8 cellular contexts compared by ENCODE assay signal in genomic region chr5:74765929-74766328, GRCh38. TPM values are rescaled to one million over a fixed set of nuclear protein-coding genes. Genes with fewer than 3 reads are reported as not detected.
A peak's percentile ranks its signal among the peaks of the same experiment; 100 is the strongest.
DNase-seq lines count a peak whose midpoint lies in the region; ATAC-seq and TF ChIP-seq lines count a peak whose summit lies in the region.

No MANE protein-coding gene starts in this region.

- H3K4me3 ChIP-seq in SU-DHL-6 (ENCODE audit: insufficient read depth, low read length, poor library complexity, severe bottlenecking) (peak overlapping the region; percentile 96), foreskin fibroblast (ENCODE audit: low read depth in 1 of 2, low read length in 2 of 2) (peak overlapping the region; percentile 89 to 95), gastrocnemius medialis (peak overlapping the region; percentile 76 to 99 (median 97))

- H3K27me3 ChIP-seq in SU-DHL-6 (ENCODE audit: low read length) (no peaks in the 10 kb centered on the region), gastrocnemius medialis (no peaks in the 10 kb centered on the region)

- peak; percentile 0 for ATAC-seq in GM18498 (IDR thresholded peaks at IDR 0.05; ENCODE audit: unreplicated experiment)
- ATAC-seq in gastrocnemius medialis: no peak
- ATAC-seq in GM19397 (IDR thresholded peaks at IDR 0.05; ENCODE audit: unreplicated experiment): no peak

- peak overlapping the region; percentile 42 for H3K4me2 ChIP-seq in SU-DHL-6 (ENCODE audit: low read depth, low read length, poor library complexity, severe bottlenecking)

- TF ChIP-seq POLR2A in gastrocnemius medialis (IDR thresholded peaks at IDR 0.05): no peak

- H3K9ac ChIP-seq in SU-DHL-6 (ENCODE audit: low read length): peak overlapping the region; percentile 80

- no peak overlapping the region for H3K27ac ChIP-seq in SU-DHL-6 (ENCODE audit: low read depth, low read length)
- peak overlapping the region; percentile 82 to 90 (median 87) for H3K27ac ChIP-seq in gastrocnemius medialis

- no peak for DNase-seq in foreskin fibroblast
- no peak for DNase-seq in gastrocnemius medialis
- no peak for DNase-seq in GM20000 (ENCODE audit: low spot score)
- no peak for DNase-seq in NOMO-1 treated with DMSO at 0.1 percent for 48 hours (lab: John Stamatoyannopoulos, UW; ENCODE audit: unreplicated experiment)
- DNase-seq in KBM-7: no peak

- H2AFZ ChIP-seq in SU-DHL-6 (ENCODE audit: low read depth, low read length, severe bottlenecking): no peak overlapping the region

- H3K4me1 ChIP-seq in gastrocnemius medialis: peaks cover 25 to 29% of the 10 kb centered on the region in 2 donors

- TF ChIP-seq CTCF in SU-DHL-6 (IDR thresholded peaks at IDR 0.05; ENCODE audit: insufficient read depth, low read length, poor library complexity, severe bottlenecking) (no peak), foreskin fibroblast (IDR thresholded peaks at IDR 0.05; ENCODE audit: low read depth, low read length) (no peak), gastrocnemius medialis (IDR thresholded peaks at IDR 0.05 in 4 of 5, conservative IDR thresholded peaks at IDR 0.05 in 1 of 5) (no peak), GM20000 (IDR thresholded peaks at IDR 0.05; ENCODE audit: extremely low read depth, missing control alignments) (no peak)

- no peaks in the 10 kb centered on the region for H3K9me3 ChIP-seq in SU-DHL-6 (ENCODE audit: insufficient read depth, low read length)
- no peaks in the 10 kb centered on the region for H3K9me3 ChIP-seq in gastrocnemius medialis

- in situ Hi-C loops in gastrocnemius medialis (cut with MboI; ENCODE audit: low sequenced_read_pairs in 4 of 4) (loop anchor here in 1 of 4 donors (25.0 kb wide), 1 partner anchor 1204 kb away; the partner anchor contains the start of genes ANKRA2 and UTP15), KBM-7 (cut with MboI; ENCODE audit: low pct_unique_long_range_greater_than_20kb, low sequenced_read_pairs) (no loop called here)

- no peaks in the 10 kb centered on the region for H3K9me2 ChIP-seq in SU-DHL-6 (replicated peaks; ENCODE audit: insufficient read depth, low read length)

- no peaks in the 10 kb centered on the region for H3F3A ChIP-seq in SU-DHL-6 (ENCODE audit: insufficient read depth)

- H4K20me1 ChIP-seq in SU-DHL-6 (ENCODE audit: low read depth, low read length): peaks cover 5% of the 10 kb centered on the region; the same call in 1 of the 2 replicates

- H3K36me3 ChIP-seq in SU-DHL-6 (ENCODE audit: low read length) (peaks cover 30% of the 10 kb centered on the region; the same call in 1 of the 2 replicates), gastrocnemius medialis (peaks cover 0 to 27% of the 10 kb centered on the region in 2 donors)

- H3K79me2 ChIP-seq in SU-DHL-6 (ENCODE audit: insufficient read depth, low read length): peaks cover 44% of the 10 kb centered on the region

- intact Hi-C loops in gastrocnemius medialis (cut with DNase I; ENCODE audit: low total_unique reads): loop anchor here (1.0 to 5.0 kb wide), 2 partner anchors 81 to 1199 kb away; partner anchors contain the start of genes ANKRA2, HEXB and UTP15

RNA-seq across cellular contexts. Expression of gene GFM2, which starts 1.0 kb away (rescaled TPM):
- total RNA-seq in gastrocnemius medialis: 10 to 100 TPM; 19.4 to 25.6 (median 23.8) TPM

RNA-seq across cellular contexts. Expression of gene NSA2, which starts 1.1 kb away (rescaled TPM):
- total RNA-seq in gastrocnemius medialis: 10 to 100 TPM; 64.4 to 98.2 (median 94.9) TPM
